ENCODE assay signal across 9 cellular contexts in the genomic region with DNA sequence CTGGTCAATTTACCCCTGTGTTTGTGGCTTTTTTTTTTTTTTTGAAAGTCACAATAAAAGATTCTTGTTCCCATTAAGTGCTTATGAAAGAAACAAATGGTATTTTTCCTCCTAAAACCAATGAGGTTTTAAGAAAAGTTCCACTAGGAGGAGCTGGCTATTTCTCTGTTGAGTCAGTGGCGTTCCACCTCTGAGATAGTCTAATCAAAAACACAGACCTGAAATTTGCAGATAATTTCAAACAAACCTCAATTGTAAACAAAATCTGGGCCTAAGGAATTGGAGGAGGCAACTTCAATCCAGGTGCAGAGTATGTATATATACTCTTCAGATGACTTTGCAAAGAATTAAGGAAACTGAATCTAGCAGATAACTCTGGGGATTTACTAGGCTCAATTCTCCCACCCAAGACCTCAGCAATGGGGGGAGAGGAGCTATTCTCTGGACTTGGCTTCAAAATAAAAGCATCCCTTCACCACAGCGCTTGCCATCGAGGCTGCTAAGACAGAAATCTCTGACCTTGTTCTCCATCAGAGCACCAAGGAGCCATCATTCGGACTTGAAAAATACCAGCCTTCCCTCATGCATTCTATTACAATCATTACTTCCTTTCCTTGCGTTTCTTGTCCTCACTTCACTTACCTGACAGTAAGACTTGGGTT. TPM values are rescaled to one million over a fixed set of nuclear protein-coding genes. Genes with fewer than 3 reads are reported as not detected.
DNase-seq lines count a peak whose midpoint lies in the region; ATAC-seq, FAIRE-seq and TF ChIP-seq lines count a peak whose summit lies in the region.
"Had no signal": no experiment of that assay in that cellular context is flagged by ENCODE, and none has a peak within 500 bp of the region (broad histone marks: within the 10 kb centered on the region; RNA-seq: fewer than 3 reads in every experiment).

No MANE protein-coding gene starts in this region.

- ATAC-seq in A549 (peak in 1 of 2 experiments; percentile 54; a peak in 2 of 6 replicates), HG02763 (IDR thresholded peaks at IDR 0.05; ENCODE audit: unreplicated experiment) (no peak)
- no peak for ATAC-seq in stimulated activated effector memory CD8-positive, alpha-beta T cell treated with anti-CD3 and anti-CD28 coated beads, Interleukin-12 subunit alpha, Interleukin-12 subunit beta, amount 100 ng/mL, for 72 hours

- peak overlapping the region; percentile 46; the same call in 2 of the 3 replicates for H3K4me2 ChIP-seq in A549
- no peak overlapping the region for H3K4me2 ChIP-seq in hepatocyte

- H4K20me1 ChIP-seq in hepatocyte (ENCODE audit: insufficient read depth, poor library complexity, severe bottlenecking), result no peaks in the 10 kb centered on the region

- TF ChIP-seq POLR2A in A549 (IDR thresholded peaks at IDR 0.05; ENCODE audit: low read length) (no peak), GM12892 (IDR thresholded peaks at IDR 0.05; ENCODE audit: low read depth, low read length) (no peak)

- H3K9me3 Mint-ChIP-seq in stimulated activated effector memory CD8-positive, alpha-beta T cell treated with anti-CD3 and anti-CD28 coated beads, Interleukin-12 subunit alpha, Interleukin-12 subunit beta, amount 100 ng/mL, for 72 hours, result no peaks in the 10 kb centered on the region

- DNase-seq in A549 (ENCODE audit: low read depth in 1 of 2, low spot score in 1 of 2) (peak in 1 of 2 experiments; percentile 31), H4 (ENCODE audit: low spot score) (peak; percentile 48), hepatocyte (ENCODE audit: low spot score) (peak; percentile 59), epidermal melanocyte (ENCODE audit: insufficient read length, low spot score) (no peak), GM12892 (ENCODE audit: insufficient read length) (no peak)
- no peak for DNase-seq in stimulated activated effector memory CD8-positive, alpha-beta T cell treated with anti-CD3 and anti-CD28 coated beads, Interleukin-12 subunit alpha, Interleukin-12 subunit beta, amount 100 ng/mL, for 72 hours (ENCODE audit: low spot score in 2 of 2)
- DNase-seq: sigmoid colon had no signal

- H3K4me1 Mint-ChIP-seq in stimulated activated effector memory CD8-positive, alpha-beta T cell treated with anti-CD3 and anti-CD28 coated beads, Interleukin-12 subunit alpha, Interleukin-12 subunit beta, amount 100 ng/mL, for 72 hours, result peaks cover 10% of the 10 kb centered on the region

- peaks cover 62% of the 10 kb centered on the region for H3K79me2 ChIP-seq in hepatocyte

- H3K4me3 ChIP-seq in A549 (no peak overlapping the region), hepatocyte (no peak overlapping the region)
- H3K4me3 ChIP-seq: sigmoid colon had no signal

- 62% methylated on average over 5 of the region's 5 CpGs for WGBS in A549 (ENCODE audit: missing lambda C conversion rate)
- WGBS in hepatocyte (ENCODE audit: low lambda C conversion rate, missing lambda C conversion rate), result 49% methylated on average over 5 of the region's 5 CpGs

- POLR2A ChIA-PET in A549 (lab: Yijun Ruan, JAX), result interaction anchor here (0.6 to 0.7 kb wide), 2 partner anchors 97 to 583 kb away, joined by 3 to 7 read pairs; no protein-coding TSS in a partner anchor

- H3K4me3 Mint-ChIP-seq in stimulated activated effector memory CD8-positive, alpha-beta T cell treated with anti-CD3 and anti-CD28 coated beads, Interleukin-12 subunit alpha, Interleukin-12 subunit beta, amount 100 ng/mL, for 72 hours, result no peak overlapping the region

- H3K4me1 ChIP-seq in A549 (peaks cover 44% of the 10 kb centered on the region), hepatocyte (ENCODE audit: insufficient read depth) (peaks cover 38% of the 10 kb centered on the region)

- TF ChIP-seq EP300 in A549 (IDR thresholded peaks at IDR 0.05), result no peak

- no peaks in the 10 kb centered on the region for H3K27me3 ChIP-seq in hepatocyte
- H3K27me3 ChIP-seq: sigmoid colon had no signal

- no peaks in the 10 kb centered on the region for H3K36me3 ChIP-seq in hepatocyte (replicated peaks; ENCODE audit: insufficient read depth, low read depth)
- H3K36me3 ChIP-seq: sigmoid colon had no signal

- peak; percentile 65 to 68 for TF ChIP-seq RAD21 in A549 (conservative IDR thresholded peaks at IDR 0.05 in 1 of 2, IDR thresholded peaks at IDR 0.05 in 1 of 2)

- H3K9me2 ChIP-seq in hepatocyte (replicated peaks; ENCODE audit: insufficient read depth), result no peaks in the 10 kb centered on the region

- no peak overlapping the region for H2AFZ ChIP-seq in hepatocyte

- H3K27ac ChIP-seq in A549, result no peak overlapping the region
- peak overlapping the region; percentile 80 for H3K27ac ChIP-seq in VCaP
- no peak overlapping the region for H3K27ac ChIP-seq in hepatocyte
- H3K27ac ChIP-seq: sigmoid colon had no signal

- CTCF ChIA-PET in A549 (lab: Yijun Ruan, JAX), result interaction anchor here (0.6 to 3.7 kb wide), 23 partner anchors 11 to 1052 kb away, joined by 3 to 18 read pairs (median 4); partner anchors contain the start of gene PCAT7

- no peaks in the 10 kb centered on the region for H3K36me3 Mint-ChIP-seq in stimulated activated effector memory CD8-positive, alpha-beta T cell treated with anti-CD3 and anti-CD28 coated beads, Interleukin-12 subunit alpha, Interleukin-12 subunit beta, amount 100 ng/mL, for 72 hours

- TF ChIP-seq CTCF in A549 (IDR thresholded peaks at IDR 0.05), result peak; percentile 58
- peak; percentile 42; the same call in 1 of the 2 replicates for TF ChIP-seq CTCF in VCaP (conservative IDR thresholded peaks at IDR 0.05)
- TF ChIP-seq CTCF in hepatocyte (IDR thresholded peaks at IDR 0.05; ENCODE audit: poor library complexity), result peak; percentile 56

- no peak overlapping the region for H3K27ac Mint-ChIP-seq in stimulated activated effector memory CD8-positive, alpha-beta T cell treated with anti-CD3 and anti-CD28 coated beads, Interleukin-12 subunit alpha, Interleukin-12 subunit beta, amount 100 ng/mL, for 72 hours

- no peaks in the 10 kb centered on the region for H3K9me3 ChIP-seq in A549
- no peaks in the 10 kb centered on the region for H3K9me3 ChIP-seq in hepatocyte (ENCODE audit: low read depth)
- H3K9me3 ChIP-seq: sigmoid colon had no signal

- FAIRE-seq in A549 (lab: Jason Lieb, UNC) (no peak), GM12892 (lab: Jason Lieb, UNC) (no peak)

TF ChIP-seq in A549, 52 proteins besides CTCF, POLR2A, EP300 and RAD21:
- TF ChIP-seq MYC (IDR thresholded peaks at IDR 0.05; ENCODE audit: borderline replicate concordance, low read length) (no peak), FOXS1 (CRISPR knock-in tag; IDR thresholded peaks at IDR 0.05) (no peak), SMC3 (IDR thresholded peaks at IDR 0.05) (peak; percentile 52), HOXB13 (CRISPR knock-in tag; IDR thresholded peaks at IDR 0.05; ENCODE audit: low read depth) (no peak), BCL3 (IDR thresholded peaks at IDR 0.05) (no peak), GATA3 (IDR thresholded peaks at IDR 0.05; ENCODE audit: borderline replicate concordance) (no peak)
TF ChIP-seq in A549: peak in this region for 1.

RNA-seq across cellular contexts. Expression of gene FANCC, which starts 52.4 kb away (rescaled TPM):
- 24.9 and 26.5 TPM in 2 replicates for polyA plus RNA-seq in A549 (2011; rRNA removed)
- polyA plus RNA-seq in A549 (2012; cell fraction: cytosol; rRNA removed), result 8.1 and 10.7 TPM in 2 replicates
- polyA plus RNA-seq in A549 (2012; cell fraction: nucleus; rRNA removed), result 10.5 and 14.0 TPM in 2 replicates
- 12.1 to 14.1 TPM (median 13.5 TPM) in 3 replicates for polyA plus RNA-seq in A549 (2017; fragmentation: RNase III; extraction: RNeasy Plus Mini Kit Qiagen cat#74134 plus additional on column Dnase treatment)
- 19.5 and 23.0 TPM in 2 replicates for polyA minus RNA-seq in A549 (2011; rRNA and poly(A)+ RNA removed)
- total RNA-seq in H4 (2014; rRNA removed; shearing (Covaris generic)), result 8.7 and 12.3 TPM in 2 replicates
- total RNA-seq in hepatocyte, result 11.8 and 15.6 TPM in 2 replicates
- 13.1 TPM in 2 replicates for polyA plus RNA-seq in hepatocyte
- 6.7 TPM for polyA plus RNA-seq in GM12892 (2012; ENCODE audit: missing spikeins)

Comparison
In these comparisons a context has a peak if more than half of its experiments do, and no peak if none do; other contexts are left out.
1. DNase-seq: peak in H4 (single experiment) and hepatocyte (single experiment); none in epidermal melanocyte (single experiment), GM12892 (single experiment) and stimulated activated effector memory CD8-positive, alpha-beta T cell treated with anti-CD3 and anti-CD28 coated beads, Interleukin-12 subunit alpha, Interleukin-12 subunit beta, amount 100 ng/mL, for 72 hours (0 of 2).
2. Peak in every context shown above with its lines, with median percentiles within 50 percentile points of each other: CTCF ChIP-seq.